In genomic region chr1:201793306-201793925, GRCh38 we compare ENCODE assay signal across 11 cellular contexts. TPM values are rescaled to one million over a fixed set of nuclear protein-coding genes. Genes with fewer than 3 reads are reported as not detected.
A peak's percentile ranks its signal among the peaks of the same experiment; 100 is the strongest.
DNase-seq lines count a peak whose midpoint lies in the region; ATAC-seq, FAIRE-seq and TF ChIP-seq lines count a peak whose summit lies in the region.
"Had no signal": no experiment of that assay in that cellular context is flagged by ENCODE, and none has a peak within 500 bp of the region (broad histone marks: within the 10 kb centered on the region; RNA-seq: fewer than 3 reads in every experiment).

No MANE protein-coding gene starts in this region.

- H4K20me1 ChIP-seq in HepG2 (ENCODE audit: insufficient read depth, low read length), result no peaks in the 10 kb centered on the region
- no peaks in the 10 kb centered on the region for H4K20me1 ChIP-seq in PC-3 (ENCODE audit: low read length)

- H3F3A ChIP-seq in PC-3 (ENCODE audit: low read length, unreplicated experiment), result no peaks in the 10 kb centered on the region

- H3K4me1 ChIP-seq in HepG2 (ENCODE audit: insufficient read depth, low read length) (no peaks in the 10 kb centered on the region), right lobe of liver (no peaks in the 10 kb centered on the region), PC-3 (ENCODE audit: insufficient read depth, low read length) (peaks cover 12% of the 10 kb centered on the region), gastroesophageal sphincter (peaks cover 6 to 49% (median 34%) of the 10 kb centered on the region in 3 donors)

- H3K4me3 Mint-ChIP-seq in chondrocyte (ENCODE audit: unreplicated experiment), result no peak overlapping the region
- H3K4me3 Mint-ChIP-seq in type B pancreatic cell, result no peak overlapping the region
- no peak overlapping the region for H3K4me3 Mint-ChIP-seq in activated CD4-positive, alpha-beta memory T cell treated with anti-CD3 and anti-CD28 coated beads for 36 hours
- H3K4me3 Mint-ChIP-seq: central memory CD8-positive, alpha-beta T cell had no signal

- no peak for TF ChIP-seq POLR2A in HepG2 (IDR thresholded peaks at IDR 0.05; ENCODE audit: insufficient read depth in 1 of 2, low read depth in 2 of 2, low read length in 2 of 2)
- no peak for TF ChIP-seq POLR2A in right lobe of liver (IDR thresholded peaks at IDR 0.05)
- no peak for TF ChIP-seq POLR2A in gastroesophageal sphincter (IDR thresholded peaks at IDR 0.05)

- H3K36me3 Mint-ChIP-seq in chondrocyte (ENCODE audit: low read depth), result peaks cover 66% of the 10 kb centered on the region
- peaks cover 60% of the 10 kb centered on the region for H3K36me3 Mint-ChIP-seq in type B pancreatic cell
- H3K36me3 Mint-ChIP-seq in activated CD4-positive, alpha-beta memory T cell treated with anti-CD3 and anti-CD28 coated beads for 36 hours, result no peaks in the 10 kb centered on the region

- DNase-seq in HepG2 (ENCODE audit: low spot score) (no peak), right lobe of liver (no peak), PC-3 (no peak), chondrocyte (ENCODE audit: low spot score) (no peak), type B pancreatic cell (ENCODE audit: extremely low spot score, unreplicated experiment) (no peak), NCI-H2081 (lab: John Stamatoyannopoulos, UW) (no peak)
- no peak for DNase-seq in activated CD4-positive, alpha-beta memory T cell treated with anti-CD3 and anti-CD28 coated beads for 36 hours

- H3K4me1 Mint-ChIP-seq in chondrocyte (ENCODE audit: low read depth) (peaks cover 58% of the 10 kb centered on the region), type B pancreatic cell (ENCODE audit: unreplicated experiment) (peaks cover 29% of the 10 kb centered on the region)
- no peaks in the 10 kb centered on the region for H3K4me1 Mint-ChIP-seq in activated CD4-positive, alpha-beta memory T cell treated with anti-CD3 and anti-CD28 coated beads for 36 hours (ENCODE audit: low read depth)
- H3K4me1 Mint-ChIP-seq: central memory CD8-positive, alpha-beta T cell had no signal

- peaks cover 2 to 26% of the 10 kb centered on the region in 2 experiments; a peak in 4 of 5 replicates for H3K27me3 ChIP-seq in HepG2 (ENCODE audit: control insufficient read depth in 1 of 2, insufficient read depth in 2 of 2, low read length in 2 of 2)
- H3K27me3 ChIP-seq in right lobe of liver, result no peaks in the 10 kb centered on the region
- no peaks in the 10 kb centered on the region for H3K27me3 ChIP-seq in PC-3 (ENCODE audit: low read length)
- no peaks in the 10 kb centered on the region for H3K27me3 ChIP-seq in gastroesophageal sphincter
- H3K27me3 ChIP-seq: stomach had no signal

- H3K79me2 ChIP-seq in HepG2 (ENCODE audit: insufficient read depth, low read length), result no peaks in the 10 kb centered on the region
- H3K79me2 ChIP-seq in PC-3 (ENCODE audit: low read length), result no peaks in the 10 kb centered on the region

- H3K4me3 ChIP-seq in HepG2 (replicated peaks in 1 of 3; ENCODE audit: insufficient read depth in 1 of 3, low read depth in 2 of 3, low read length in 3 of 3), result no peak overlapping the region
- no peak overlapping the region for H3K4me3 ChIP-seq in right lobe of liver
- no peak overlapping the region for H3K4me3 ChIP-seq in PC-3 (ENCODE audit: low read length)
- no peak overlapping the region for H3K4me3 ChIP-seq in gastroesophageal sphincter
- H3K4me3 ChIP-seq: mucosa of descending colon, stomach had no signal

- no TSS peak for BruUV-seq in HepG2 (replicated peaks; lab: Mats Ljungman, UMichigan)
- no TSS peak for BruUV-seq in PC-3 (replicated peaks; lab: Mats Ljungman, UMichigan)

- H3K9me2 ChIP-seq in PC-3 (replicated peaks; ENCODE audit: low read length), result no peaks in the 10 kb centered on the region

- no peak overlapping the region for H3K27ac ChIP-seq in HepG2 (ENCODE audit: extremely low read length, insufficient read depth, low read length)
- no peak overlapping the region for H3K27ac ChIP-seq in right lobe of liver
- no peak overlapping the region for H3K27ac ChIP-seq in PC-3 (ENCODE audit: low read length)
- no peak overlapping the region for H3K27ac ChIP-seq in gastroesophageal sphincter

- ATAC-seq in HepG2 (peak; percentile 60), right lobe of liver (no peak), PC-3 (peak; percentile 18; the same call in 1 of the 2 replicates), gastroesophageal sphincter (no peak)

- TF ChIP-seq CTCF in HepG2 (CRISPR knock-in tag; IDR thresholded peaks at IDR 0.05), result no peak
- TF ChIP-seq CTCF in right lobe of liver (IDR thresholded peaks at IDR 0.05), result no peak
- TF ChIP-seq CTCF in PC-3 (conservative IDR thresholded peaks at IDR 0.05; ENCODE audit: low read depth, low read length), result no peak
- peak; percentile 35 for TF ChIP-seq CTCF in chondrocyte (IDR thresholded peaks at IDR 0.05)
- TF ChIP-seq CTCF in type B pancreatic cell (conservative IDR thresholded peaks at IDR 0.05), result peak; percentile 48
- no peak for TF ChIP-seq CTCF in gastroesophageal sphincter (IDR thresholded peaks at IDR 0.05)

- intact Hi-C loops in HepG2 (cut with micrococcal nuclease; ENCODE audit: unreplicated experiment) (loop anchor here (1.0 kb wide), 2 partner anchors 84 to 234 kb away; no protein-coding TSS in a partner anchor), right lobe of liver (cut with DNase I) (loop anchor here in 1 of 2 donors (5.0 kb wide), 1 partner anchor 86 kb away; no protein-coding TSS in a partner anchor), PC-3 (cut with micrococcal nuclease) (loop anchor here (1.0 kb wide), 2 partner anchors 84 to 234 kb away; no protein-coding TSS in a partner anchor)
- intact Hi-C loops in activated CD4-positive, alpha-beta memory T cell treated with anti-CD3 and anti-CD28 coated beads for 36 hours (cut with micrococcal nuclease), result loop anchor here (1.0 kb wide), 2 partner anchors 84 to 234 kb away; no protein-coding TSS in a partner anchor

- TF ChIP-seq EP300 in HepG2 (IDR thresholded peaks at IDR 0.05; ENCODE audit: low read depth in 2 of 2, low read length in 2 of 2) (no peak), HepG2 (CRISPR knock-in tag; IDR thresholded peaks at IDR 0.05; ENCODE audit: borderline replicate concordance) (no peak), gastroesophageal sphincter (IDR thresholded peaks at IDR 0.05) (no peak)

- in situ Hi-C loops in HepG2 (cut with HindIII; ENCODE audit: extremely low pct_ligation_motif_present, low pct_unique_long_range_greater_than_20kb), result no loop called here

- CTCF ChIA-PET in HepG2 (lab: Yijun Ruan, JAX; ENCODE audit: low intra/inter-chr PET ratio, low total read pairs) (interaction anchor here (0.6 to 2.1 kb wide), 5 partner anchors 83 to 262 kb away, joined by 3 to 27 read pairs (median 4); no protein-coding TSS in a partner anchor), PC-3 (lab: Charles Lee) (interaction anchor here (0.7 to 1.8 kb wide), 5 partner anchors 52 to 234 kb away, joined by 5 to 35 read pairs (median 6); no protein-coding TSS in a partner anchor)
- CTCF ChIA-PET in activated CD4-positive, alpha-beta memory T cell treated with anti-CD3 and anti-CD28 coated beads for 36 hours (lab: Charles Lee), result interaction anchor here (0.6 to 15.6 kb wide), 30 partner anchors 10 to 345 kb away, joined by 3 to 298 read pairs (median 5); no protein-coding TSS in a partner anchor

- H3K9me3 ChIP-seq in HepG2 (ENCODE audit: low read length) (no peaks in the 10 kb centered on the region), right lobe of liver (no peaks in the 10 kb centered on the region), PC-3 (ENCODE audit: low read length) (no peaks in the 10 kb centered on the region), gastroesophageal sphincter (no peaks in the 10 kb centered on the region)
- H3K9me3 ChIP-seq: mucosa of descending colon, stomach had no signal

- H2AFZ ChIP-seq in HepG2 (ENCODE audit: low read length) (no peak overlapping the region), PC-3 (ENCODE audit: low read length) (no peak overlapping the region)

- WGBS in HepG2 (ENCODE audit: low lambda C conversion rate), result 13% methylated on average over 11 of the region's 11 CpGs
- 21% methylated on average over 4 of the region's 11 CpGs for WGBS in right lobe of liver (ENCODE audit: insufficient coverage, low coverage, low lambda C conversion rate, missing lambda C conversion rate)
- 72 to 89% methylated on average over 2 to 7 of the region's 11 CpGs for WGBS in gastroesophageal sphincter (ENCODE audit: low coverage in 1 of 2), 2 donors

- H3K36me3 ChIP-seq in HepG2 (replicated peaks in 1 of 2; ENCODE audit: control insufficient read depth in 1 of 2, insufficient read depth in 2 of 2, low read length in 2 of 2) (no peaks in the 10 kb centered on the region), right lobe of liver (no peaks in the 10 kb centered on the region), PC-3 (ENCODE audit: low read depth, low read length) (no peaks in the 10 kb centered on the region; the same call in 1 of the 2 replicates), gastroesophageal sphincter (peaks cover 0 to 38% of the 10 kb centered on the region in 2 donors)

- FAIRE-seq in HepG2 (lab: Jason Lieb, UNC), result no peak

- TF ChIP-seq RAD21 in HepG2 (CRISPR knock-in tag; IDR thresholded peaks at IDR 0.05), result 0 out of 2 replicates have a peak, but pooled peaks have one; percentile 1

- H3K27ac Mint-ChIP-seq in chondrocyte (ENCODE audit: unreplicated experiment) (no peak overlapping the region), type B pancreatic cell (peak overlapping the region; percentile 1)
- H3K27ac Mint-ChIP-seq in activated CD4-positive, alpha-beta memory T cell treated with anti-CD3 and anti-CD28 coated beads for 36 hours, result no peak overlapping the region

- POLR2A ChIA-PET in HepG2 (lab: Yijun Ruan, JAX), result no interaction called here
- POLR2A ChIA-PET in PC-3 (lab: Charles Lee; ENCODE audit: unreplicated experiment), result no interaction called here
- POLR2A ChIA-PET in activated CD4-positive, alpha-beta memory T cell treated with anti-CD3 and anti-CD28 coated beads for 36 hours (lab: Charles Lee), result no interaction called here

- H3K4me2 ChIP-seq in HepG2 (ENCODE audit: low read depth, low read length) (no peak overlapping the region), PC-3 (ENCODE audit: low read length) (no peak overlapping the region)

- H3K27me3 Mint-ChIP-seq in chondrocyte (ENCODE audit: low read depth) (no peaks in the 10 kb centered on the region), type B pancreatic cell (no peaks in the 10 kb centered on the region)
- no peaks in the 10 kb centered on the region for H3K27me3 Mint-ChIP-seq in activated CD4-positive, alpha-beta memory T cell treated with anti-CD3 and anti-CD28 coated beads for 36 hours
- H3K27me3 Mint-ChIP-seq: central memory CD8-positive, alpha-beta T cell had no signal

- H3K9me3 Mint-ChIP-seq in chondrocyte (ENCODE audit: low read depth), result no peaks in the 10 kb centered on the region
- H3K9me3 Mint-ChIP-seq in type B pancreatic cell, result no peaks in the 10 kb centered on the region
- no peaks in the 10 kb centered on the region for H3K9me3 Mint-ChIP-seq in activated CD4-positive, alpha-beta memory T cell treated with anti-CD3 and anti-CD28 coated beads for 36 hours
- H3K9me3 Mint-ChIP-seq: central memory CD8-positive, alpha-beta T cell had no signal

- H3K9ac ChIP-seq in HepG2 (ENCODE audit: insufficient read depth, low read depth, low read length), result no peak overlapping the region
- no peak overlapping the region for H3K9ac ChIP-seq in PC-3 (ENCODE audit: low read length)

RNA-seq across cellular contexts. Expression of gene IPO9, which starts 35.5 kb away (rescaled TPM):
- total RNA-seq in HepG2 (2016; rRNA removed; fragmentation: Illumina TruSeq; extraction: Trizol) (34.8 and 54.2 TPM in 2 replicates), right lobe of liver (10 to 100 TPM; 10.3 to 21.7 (median 19.1) TPM), PC-3 (2014; rRNA removed) (21.6 and 23.6 TPM in 2 replicates), chondrocyte (47.1 to 69.5 TPM (median 48.2 TPM) in 3 replicates), type B pancreatic cell (ENCODE audit: low replicate concordance) (60.8 and 92.4 TPM in 2 replicates), gastroesophageal sphincter (10 to 100 TPM; 21.6 to 30.7 (median 26.5) TPM)
- total RNA-seq in HepG2 (2016; cell fraction: cytosol; rRNA removed; fragmentation: Illumina TruSeq; extraction: Trizol; ENCODE audit: low read depth), result 2.7 and 3.0 TPM in 2 replicates
- total RNA-seq in HepG2 (2016; cell fraction: insoluble cytoplasmic fraction; rRNA removed; fragmentation: Illumina TruSeq; extraction: Trizol), result 33.2 and 45.5 TPM in 2 replicates
- 17.5 and 18.0 TPM in 2 replicates for total RNA-seq in HepG2 (2016; cell fraction: membrane; rRNA removed; fragmentation: Illumina TruSeq; extraction: Trizol)
- total RNA-seq in HepG2 (2016; cell fraction: nucleus; rRNA removed; fragmentation: Illumina TruSeq; extraction: Trizol), result 36.0 and 37.9 TPM in 2 replicates
- 24.6 and 31.0 TPM in 2 replicates for polyA plus RNA-seq in HepG2 (2011; rRNA removed)
- 13.7 and 14.3 TPM in 2 replicates for polyA plus RNA-seq in HepG2 (2011; cell fraction: cytosol; rRNA removed)
- 28.0 and 34.2 TPM in 2 replicates for polyA plus RNA-seq in HepG2 (2011; cell fraction: nucleus; rRNA removed)
- polyA plus RNA-seq in HepG2 (2012), result 19.5 and 22.2 TPM in 2 replicates
- 4.2 and 6.1 TPM in 2 replicates for polyA plus RNA-seq in HepG2 (2016; cell fraction: cytosol; fragmentation: Illumina TruSeq; extraction: Trizol; ENCODE audit: low read depth)
- 61.7 and 63.3 TPM in 2 replicates for polyA plus RNA-seq in HepG2 (2016; cell fraction: insoluble cytoplasmic fraction; fragmentation: Illumina TruSeq; extraction: Trizol; ENCODE audit: low read depth)
- 15.5 and 18.5 TPM in 2 replicates for polyA plus RNA-seq in HepG2 (2016; cell fraction: membrane; fragmentation: Illumina TruSeq; extraction: Trizol; ENCODE audit: low read depth)
- 63.6 and 67.7 TPM in 2 replicates for polyA plus RNA-seq in HepG2 (2016; cell fraction: nucleus; fragmentation: Illumina TruSeq; extraction: Trizol; ENCODE audit: insufficient read depth, low read depth)
- polyA minus RNA-seq in HepG2 (2011; rRNA and poly(A)+ RNA removed; ENCODE audit: low replicate concordance), result 39.2 and 117 TPM in 2 replicates
- polyA minus RNA-seq in HepG2 (2011; cell fraction: cytosol; rRNA and poly(A)+ RNA removed), result 19.0 and 19.9 TPM in 2 replicates
- 25.9 and 27.0 TPM in 2 replicates for polyA minus RNA-seq in HepG2 (2011; cell fraction: nucleus; rRNA and poly(A)+ RNA removed)
- 10 to 100 TPM; 67.6 to 67.9 TPM for total RNA-seq in activated CD4-positive, alpha-beta memory T cell treated with anti-CD3 and anti-CD28 coated beads for 36 hours

Comparison
In these comparisons a context has a peak if more than half of its experiments do, and no peak if none do; other contexts are left out.
1. ATAC-seq: peak in HepG2 (single experiment) and PC-3 (single experiment); none in right lobe of liver (0 of 4) and gastroesophageal sphincter (single experiment).
2. CTCF ChIP-seq: peak in chondrocyte (single experiment) and type B pancreatic cell (single experiment); none in HepG2 (single experiment), right lobe of liver (0 of 4), PC-3 (single experiment) and gastroesophageal sphincter (0 of 4).